28 cellular contexts compared by ENCODE assay signal in genomic region chr15:59380902-59381610, GRCh38. TPM values are rescaled to one million over a fixed set of nuclear protein-coding genes. Genes with fewer than 3 reads are reported as not detected.
A peak's percentile ranks its signal among the peaks of the same experiment; 100 is the strongest.
DNase-seq lines count a peak whose midpoint lies in the region; ATAC-seq and TF ChIP-seq lines count a peak whose summit lies in the region.
"Had no signal": no experiment of that assay in that cellular context is flagged by ENCODE, and none has a peak within 500 bp of the region (broad histone marks: within the 10 kb centered on the region; RNA-seq: fewer than 3 reads in every experiment).

No MANE protein-coding gene starts in this region.

- peak overlapping the region; percentile 46 for H3K27ac Mint-ChIP-seq in Calu3 (ENCODE audit: unreplicated experiment)
- H3K27ac Mint-ChIP-seq in IgD-negative memory B cell = peak overlapping the region in 2 of 3 donors; percentile 47 to 57
- H3K27ac Mint-ChIP-seq in neural progenitor cell = no peak overlapping the region
- H3K27ac Mint-ChIP-seq: activated CD8-positive, alpha-beta T cell treated with anti-CD3 and anti-CD28 coated beads for 36 hours; activated naive CD8-positive, alpha-beta T cell; activated T-helper 2 cell treated with anti-CD3 and anti-CD28 coated beads, Interferon-gamma antibody, Interleukin-2, Interleukin-4, amounts not matched to agents 10 μg/mL and 5 μg/mL and 100 μg/mL, durations not matched to agents 14 hours and 24 hours and 36 hours; B cell; CD8-positive, alpha-beta memory T cell; GM23338; stimulated activated naive CD8-positive, alpha-beta T cell treated with anti-CD3 and anti-CD28 coated beads, Interleukin-15, Interleukin-2, amounts not matched to agents 100 ng/mL and 50 ng/mL, for 24 hours; T-helper 17 cell had no signal

- ATAC-seq in esophagus mucosa = peak; percentile 52
- ATAC-seq: activated CD8-positive, alpha-beta T cell treated with anti-CD3 and anti-CD28 coated beads for 36 hours; GM23338; naive thymus-derived CD4-positive, alpha-beta T cell; T-helper 17 cell had no signal

- WGBS in SK-N-SH (ENCODE audit: low lambda C conversion rate) = 57% methylated on average over 7 of the region's 7 CpGs

- POLR2A ChIA-PET in SK-N-SH (lab: Yijun Ruan, JAX) = no interaction called here

- H3K4me2 ChIP-seq in neural progenitor cell (no peak overlapping the region), SK-N-SH (no peak overlapping the region)
- H3K4me2 ChIP-seq: GM23338 had no signal

- H3K27me3 ChIP-seq in neural progenitor cell (no peaks in the 10 kb centered on the region), SK-N-SH (ENCODE audit: insufficient read depth) (no peaks in the 10 kb centered on the region)
- H3K27me3 ChIP-seq: esophagus muscularis mucosa had no signal

- DNase-seq in Calu3 (peak; percentile 38), neural progenitor cell (ENCODE audit: low spot score) (peak; percentile 24), GF-D8 (lab: John Stamatoyannopoulos, UW) (no peak), glomerular visceral epithelial cell (ENCODE audit: extremely low spot score) (no peak), SK-N-SH (no peak), DMS53 (lab: John Stamatoyannopoulos, UW) (no peak)
- DNase-seq: activated CD8-positive, alpha-beta T cell treated with anti-CD3 and anti-CD28 coated beads for 36 hours; aorta; CD8-positive, alpha-beta memory T cell; cortex of kidney; hypothalamus; left ventricle myocardium inferior; naive thymus-derived CD4-positive, alpha-beta T cell; NCI-H1092 treated with DMSO at 0.1 percent for 48 hours; NCI-H187 treated with DMSO at 0.1 percent for 48 hours; NCI-H526 treated with DMSO at 0.1 percent for 48 hours; T-helper 17 cell had no signal

- H4K20me1 ChIP-seq in neural progenitor cell (ENCODE audit: low read depth) (no peaks in the 10 kb centered on the region), SK-N-SH (ENCODE audit: insufficient read depth) (no peaks in the 10 kb centered on the region)

- no TSS peak for BruUV-seq in Calu3 (replicated peaks; lab: Mats Ljungman, UMichigan)

- H3K9ac ChIP-seq in neural progenitor cell = no peak overlapping the region
- H3K9ac ChIP-seq in SK-N-SH = no peak overlapping the region

- H2AFZ ChIP-seq in neural progenitor cell (replicated peaks) (no peak overlapping the region), SK-N-SH (ENCODE audit: low read depth) (no peak overlapping the region)
- H2AFZ ChIP-seq: GM23338 had no signal

- TF ChIP-seq RAD21 in SK-N-SH (IDR thresholded peaks at IDR 0.05; ENCODE audit: low read length) = no peak

- no peak for TF ChIP-seq CTCF in Calu3 (IDR thresholded peaks at IDR 0.05; ENCODE audit: unreplicated experiment)
- no peak for TF ChIP-seq CTCF in neural progenitor cell (IDR thresholded peaks at IDR 0.05)
- TF ChIP-seq CTCF in SK-N-SH (IDR thresholded peaks at IDR 0.05) = no peak

- no peak overlapping the region for H3K4me3 ChIP-seq in neural progenitor cell
- H3K4me3 ChIP-seq in SK-N-SH (ENCODE audit: low read depth in 2 of 2, low read length in 1 of 2) = no peak overlapping the region
- H3K4me3 ChIP-seq: esophagus muscularis mucosa, GM23338, left ventricle myocardium inferior, skin epidermis, thoracic aorta had no signal

- H3K9me2 ChIP-seq in SK-N-SH = no peaks in the 10 kb centered on the region

- no peak for TF ChIP-seq EP300 in SK-N-SH (IDR thresholded peaks at IDR 0.05; ENCODE audit: borderline replicate concordance in 1 of 2, low read depth in 1 of 2, low read length in 1 of 2)

- H3K4me1 ChIP-seq in neural progenitor cell = no peaks in the 10 kb centered on the region
- H3K4me1 ChIP-seq in SK-N-SH (ENCODE audit: control insufficient read depth in 1 of 2, insufficient read depth in 2 of 2, low read depth in 1 of 2, low read length in 1 of 2) = no peaks in the 10 kb centered on the region
- H3K4me1 ChIP-seq: esophagus muscularis mucosa, left ventricle myocardium inferior had no signal

- H3K9me3 Mint-ChIP-seq in Calu3 (ENCODE audit: low read depth, unreplicated experiment) = no peaks in the 10 kb centered on the region
- H3K9me3 Mint-ChIP-seq in IgD-negative memory B cell = no peaks in the 10 kb centered on the region
- no peaks in the 10 kb centered on the region for H3K9me3 Mint-ChIP-seq in neural progenitor cell
- H3K9me3 Mint-ChIP-seq: activated CD8-positive, alpha-beta T cell treated with anti-CD3 and anti-CD28 coated beads for 36 hours; activated T-helper 2 cell treated with anti-CD3 and anti-CD28 coated beads, Interferon-gamma antibody, Interleukin-2, Interleukin-4, amounts not matched to agents 10 μg/mL and 5 μg/mL and 100 μg/mL, durations not matched to agents 14 hours and 24 hours and 36 hours; CD8-positive, alpha-beta memory T cell; GM23338; stimulated activated naive CD8-positive, alpha-beta T cell treated with anti-CD3 and anti-CD28 coated beads, Interleukin-15, Interleukin-2, amounts not matched to agents 100 ng/mL and 50 ng/mL, for 24 hours had no signal

- H3F3A ChIP-seq in neural progenitor cell (ENCODE audit: low read depth) = peaks cover 4% of the 10 kb centered on the region
- peaks cover 3% of the 10 kb centered on the region for H3F3A ChIP-seq in SK-N-SH (replicated peaks; ENCODE audit: insufficient read depth)

- no peak overlapping the region for H3K4me3 Mint-ChIP-seq in Calu3 (ENCODE audit: low read depth, unreplicated experiment)
- H3K4me3 Mint-ChIP-seq in IgD-negative memory B cell = no peak overlapping the region
- no peak overlapping the region for H3K4me3 Mint-ChIP-seq in neural progenitor cell
- H3K4me3 Mint-ChIP-seq: activated CD8-positive, alpha-beta T cell treated with anti-CD3 and anti-CD28 coated beads for 36 hours; activated naive CD8-positive, alpha-beta T cell; B cell; CD8-positive, alpha-beta memory T cell; GM23338; naive thymus-derived CD4-positive, alpha-beta T cell; stimulated activated naive CD8-positive, alpha-beta T cell treated with anti-CD3 and anti-CD28 coated beads, Interleukin-15, Interleukin-2, amounts not matched to agents 100 ng/mL and 50 ng/mL, for 24 hours; T-helper 17 cell had no signal

- no peaks in the 10 kb centered on the region for H3K36me3 ChIP-seq in neural progenitor cell
- H3K36me3 ChIP-seq in SK-N-SH (replicated peaks in 1 of 2; ENCODE audit: control insufficient read depth in 1 of 2, insufficient read depth in 2 of 2, low read length in 1 of 2) = no peaks in the 10 kb centered on the region
- H3K36me3 ChIP-seq: left ventricle myocardium inferior had no signal

- H3K27ac ChIP-seq in neural progenitor cell = no peak overlapping the region
- H3K27ac ChIP-seq in SK-N-SH (ENCODE audit: low read depth in 2 of 2, low read length in 1 of 2) = no peak overlapping the region
- H3K27ac ChIP-seq: esophagus muscularis mucosa, left ventricle myocardium inferior, skin epidermis, thoracic aorta had no signal

- intact Hi-C loops in Calu3 (cut with micrococcal nuclease; ENCODE audit: unreplicated experiment) = no loop called here

- H3K9me3 ChIP-seq in neural progenitor cell (ENCODE audit: low read depth) (no peaks in the 10 kb centered on the region), SK-N-SH (no peaks in the 10 kb centered on the region)
- H3K9me3 ChIP-seq: esophagus muscularis mucosa, left ventricle myocardium inferior, thoracic aorta had no signal

- H3K27me3 Mint-ChIP-seq in Calu3 (ENCODE audit: unreplicated experiment) (no peaks in the 10 kb centered on the region), IgD-negative memory B cell (peaks cover 2% of the 10 kb centered on the region), neural progenitor cell (ENCODE audit: insufficient read depth, low read depth) (no peaks in the 10 kb centered on the region)
- H3K27me3 Mint-ChIP-seq: activated naive CD8-positive, alpha-beta T cell; B cell had no signal

- CTCF ChIA-PET in Calu3 (lab: Charles Lee) = interaction anchor here (0.6 to 0.8 kb wide), 3 partner anchors 29 to 112 kb away, joined by 3 to 5 read pairs (median 3); no protein-coding TSS in a partner anchor
- CTCF ChIA-PET in SK-N-SH (lab: Yijun Ruan, JAX) = no interaction called here

- H3K4me1 Mint-ChIP-seq in Calu3 (ENCODE audit: low read depth, unreplicated experiment) (peaks cover 22% of the 10 kb centered on the region), IgD-negative memory B cell (peaks cover 5 to 10% (median 6%) of the 10 kb centered on the region in 3 donors), neural progenitor cell (peaks cover 4% of the 10 kb centered on the region)
- H3K4me1 Mint-ChIP-seq: GM23338, T-helper 17 cell had no signal

- no peaks in the 10 kb centered on the region for H3K79me2 ChIP-seq in neural progenitor cell (ENCODE audit: low read depth)
- no peaks in the 10 kb centered on the region for H3K79me2 ChIP-seq in SK-N-SH (ENCODE audit: insufficient read depth)

- peaks cover 53% of the 10 kb centered on the region for H3K36me3 Mint-ChIP-seq in Calu3 (ENCODE audit: insufficient read depth, unreplicated experiment)
- H3K36me3 Mint-ChIP-seq in IgD-negative memory B cell = no peaks in the 10 kb centered on the region
- no peaks in the 10 kb centered on the region for H3K36me3 Mint-ChIP-seq in neural progenitor cell
- H3K36me3 Mint-ChIP-seq: activated naive CD8-positive, alpha-beta T cell; CD8-positive, alpha-beta memory T cell had no signal

TF ChIP-seq in SK-N-SH, 30 proteins besides CTCF, POLR2A, EP300 and RAD21 (continues in another document):
- TF ChIP-seq GABPA (IDR thresholded peaks at IDR 0.05; ENCODE audit: low read depth) (no peak), USF1 (IDR thresholded peaks at IDR 0.05; ENCODE audit: borderline replicate concordance, low read depth) (no peak), FOXJ3 (CRISPR knock-in tag; IDR thresholded peaks at IDR 0.05) (no peak), FOXM1 (IDR thresholded peaks at IDR 0.05; ENCODE audit: low read depth) (no peak), TCF12 (IDR thresholded peaks at IDR 0.05) (no peak), SMC3 (IDR thresholded peaks at IDR 0.05; ENCODE audit: low read depth, low read length) (no peak), FOSL2 (IDR thresholded peaks at IDR 0.05; ENCODE audit: borderline replicate concordance, low read depth) (no peak)

RNA-seq across cellular contexts. Expression of gene MYO1E, which starts 8.4 kb away (rescaled TPM):
- 617 and 655 TPM in 2 replicates for total RNA-seq in Calu3 (2022)
- polyA plus RNA-seq in IgD-negative memory B cell = 27.4 TPM
- total RNA-seq in esophagus mucosa = 117 TPM
- 39.9 and 49.7 TPM in 2 replicates for total RNA-seq in neural progenitor cell (ENCODE audit: low replicate concordance)
- polyA plus RNA-seq in SK-N-SH (2012; rRNA removed) = 9.7 and 16.4 TPM in 2 replicates
- polyA plus RNA-seq in SK-N-SH (2012; cell fraction: cytosol; rRNA removed) = 15.1 TPM in 2 replicates
- 14.7 and 15.3 TPM in 2 replicates for polyA plus RNA-seq in SK-N-SH (2012; cell fraction: nucleus; rRNA removed)
- polyA plus RNA-seq: naive thymus-derived CD4-positive, alpha-beta T cell had no signal

RNA-seq across cellular contexts. Expression of gene FAM81A, which starts 56.9 kb away (rescaled TPM):
- total RNA-seq in Calu3 (2022) = 16.0 TPM in 2 replicates
- 0.26 TPM for polyA plus RNA-seq in IgD-negative memory B cell
- total RNA-seq in esophagus mucosa = 1.2 TPM
- total RNA-seq in neural progenitor cell (ENCODE audit: low replicate concordance) = 0.41 and 0.87 TPM in 2 replicates
- 0.86 and 1.1 TPM in 2 replicates for polyA plus RNA-seq in SK-N-SH (2012; rRNA removed)
- polyA plus RNA-seq in SK-N-SH (2012; cell fraction: cytosol; rRNA removed) = 0.51 and 0.86 TPM in 2 replicates
- 0.75 and 1.6 TPM in 2 replicates for polyA plus RNA-seq in SK-N-SH (2012; cell fraction: nucleus; rRNA removed)
- total RNA-seq: A673, T-helper 17 cell had no signal
- polyA plus RNA-seq: CD8-positive, alpha-beta memory T cell; naive thymus-derived CD4-positive, alpha-beta T cell had no signal

Comparison
In these comparisons a context has a peak if more than half of its experiments do, and no peak if none do; other contexts are left out.
1. DNase-seq: peak in Calu3 (single experiment) and neural progenitor cell (single experiment); none in GF-D8 (single experiment), glomerular visceral epithelial cell (single experiment), SK-N-SH (single experiment) and DMS53 (single experiment).